Comparison of ENCODE assay signal across 1 cellular context in the genomic region with DNA sequence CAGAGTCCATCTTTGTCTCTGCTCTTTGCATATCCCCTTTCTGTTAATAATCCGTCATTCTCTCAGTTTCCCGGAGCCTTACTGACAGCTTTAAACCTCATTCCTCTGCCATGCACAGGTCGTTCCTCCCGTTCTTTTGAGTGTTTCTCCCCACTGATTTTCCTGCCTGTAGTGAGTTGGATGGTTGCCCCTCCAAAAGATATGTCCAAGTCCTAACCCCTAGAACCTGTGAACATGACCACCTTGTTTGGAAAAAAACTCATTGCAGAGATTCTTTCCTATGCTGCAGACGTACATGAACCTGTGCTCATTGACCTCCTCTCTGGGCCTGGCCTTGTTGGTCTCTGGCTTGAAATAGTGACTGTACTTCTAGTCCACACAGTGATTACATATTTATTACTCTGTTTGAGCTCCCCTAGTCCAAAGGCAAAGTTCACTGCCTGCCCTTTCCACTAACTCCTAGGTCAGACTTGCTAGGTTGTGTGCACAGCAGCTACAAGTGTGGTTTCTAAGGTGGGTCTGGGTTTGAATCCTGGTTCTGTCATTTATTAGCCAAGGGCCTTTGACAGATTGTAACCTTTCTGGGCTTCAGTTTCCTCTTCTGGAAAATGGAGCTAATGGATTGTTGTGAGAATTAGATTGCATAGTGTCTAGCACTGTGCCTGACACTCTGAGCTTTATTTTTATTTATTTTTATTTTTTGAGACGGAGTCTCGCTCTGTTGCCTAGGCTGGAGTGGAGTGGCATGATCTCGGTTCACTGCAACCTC.
TF ChIP-seq lines count a peak whose summit lies in the region.

No MANE protein-coding gene starts in this region.

TF ChIP-seq in liver, 16 proteins besides CTCF, POLR2A, EP300 and RAD21 (continued from another document):
- TF ChIP-seq NR2F2 (IDR thresholded peaks at IDR 0.05) = no peak
- peak; percentile 32 for TF ChIP-seq ATF3 (IDR thresholded peaks at IDR 0.05)
- TF ChIP-seq GABPA (IDR thresholded peaks at IDR 0.05 in 1 of 2, conservative IDR thresholded peaks at IDR 0.05 in 1 of 2) = no peak
- peak; percentile 65 for TF ChIP-seq HNF4G (IDR thresholded peaks at IDR 0.05)
- no peak for TF ChIP-seq ZBTB33 (IDR thresholded peaks at IDR 0.05)
- peak; percentile 82 for TF ChIP-seq SP1 (IDR thresholded peaks at IDR 0.05)
- peak; percentile 15 for TF ChIP-seq FOXA1 (IDR thresholded peaks at IDR 0.05)
- TF ChIP-seq HNF4A (conservative IDR thresholded peaks at IDR 0.05) = peak; percentile 92 to 93
- peak; percentile 19 for TF ChIP-seq MAX (IDR thresholded peaks at IDR 0.05)
- TF ChIP-seq YY1 (IDR thresholded peaks at IDR 0.05) = no peak
- peak; percentile 19 to 74 for TF ChIP-seq JUND (IDR thresholded peaks at IDR 0.05)
- peak; percentile 45 for TF ChIP-seq FOXA2 (IDR thresholded peaks at IDR 0.05)
- TF ChIP-seq EGR1 (IDR thresholded peaks at IDR 0.05; ENCODE audit: low read depth in 2 of 2) = no peak
